In genomic region chr11:96864998-96865397, GRCh38 we compare ENCODE assay signal across 1 cellular context.
TF ChIP-seq lines count a peak whose summit lies in the region.

No MANE protein-coding gene starts in this region.

TF ChIP-seq in GM23338, 12 proteins besides CTCF, POLR2A, EP300 and RAD21 (continued from another document):
- TF ChIP-seq ZNF462 (CRISPR knock-in tag; IDR thresholded peaks at IDR 0.05) = no peak
